8 cellular contexts compared by ENCODE assay signal in the genomic region with DNA sequence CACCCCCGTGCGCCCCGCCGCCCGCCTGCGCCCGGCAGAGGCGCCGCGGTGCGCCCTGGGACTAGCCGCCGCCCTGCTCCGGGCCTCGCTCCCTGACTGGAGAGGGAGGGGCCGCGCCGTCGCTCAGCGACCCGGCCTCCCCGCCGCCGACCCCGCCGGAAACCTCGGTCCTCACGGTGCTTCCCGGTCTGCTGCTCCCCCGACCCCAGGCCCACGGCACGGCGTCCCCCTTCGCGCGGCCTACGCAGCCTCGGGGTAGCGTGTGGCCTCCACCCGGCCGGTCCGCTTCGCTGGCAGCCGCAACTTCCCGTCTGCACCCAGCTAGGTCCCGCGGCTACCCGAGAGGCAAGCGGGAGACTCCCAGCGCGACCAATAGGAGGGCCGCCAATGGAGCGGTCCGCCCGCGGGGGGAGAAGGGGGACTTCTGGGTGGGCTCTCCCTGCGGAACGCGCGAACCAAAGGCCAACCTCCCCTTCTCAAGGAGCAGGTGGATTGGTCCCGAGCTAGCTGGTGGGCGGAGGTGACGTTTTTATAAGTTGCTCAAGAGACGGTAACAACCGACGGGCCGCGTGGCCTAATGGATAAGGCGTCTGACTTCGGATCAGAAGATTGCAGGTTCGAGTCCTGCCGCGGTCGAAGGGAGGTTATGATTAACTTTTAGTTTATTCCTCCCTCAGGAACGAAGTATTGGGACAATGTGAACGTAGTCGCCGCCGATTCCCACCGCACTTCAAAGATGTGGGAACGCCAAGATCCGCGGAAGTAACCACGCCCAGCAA. TPM values are rescaled to one million over a fixed set of nuclear protein-coding genes. Genes with fewer than 3 reads are reported as not detected.
A peak's percentile ranks its signal among the peaks of the same experiment; 100 is the strongest.
DNase-seq lines count a peak whose midpoint lies in the region; ATAC-seq, FAIRE-seq and TF ChIP-seq lines count a peak whose summit lies in the region.

A gene (minus strand): TSS at position 315 of the 779 bp plus-strand sequence. CDS start 1,070 bp downstream, outside the sequence.

- peaks cover 43% of the 10 kb centered on the region for H3K4me1 ChIP-seq in adipocyte (ENCODE audit: control insufficient read depth, insufficient read depth, low read length)
- peaks cover 0 to 32% (median 14%) of the 10 kb centered on the region in 3 donors for H3K4me1 ChIP-seq in pancreas
- H3K4me1 ChIP-seq in tibial artery: peaks cover 0 to 53% (median 43%) of the 10 kb centered on the region in 4 donors

- FAIRE-seq in pancreas (lab: Jason Lieb, UNC): peak; percentile 70

- peak; percentile 90 for ATAC-seq in HG02798 (IDR thresholded peaks at IDR 0.05; ENCODE audit: poor library complexity, unreplicated experiment)
- ATAC-seq in Right ventricle myocardium superior (ENCODE audit: poor library complexity): peak; percentile 97
- peak; percentile 92 to 98 (median 94) for ATAC-seq in pancreas

- intact Hi-C loops in Right ventricle myocardium superior (cut with DNase I) (loop anchor here (5.0 kb wide), 1 partner anchor 247 kb away; a partner anchor contains a TSS), pancreas (cut with DNase I) (no loop called here), tibial artery (cut with DNase I; ENCODE audit: low total_unique reads) (no loop called here)

- 0% methylated on average over 51 to 84 of the region's 84 CpGs for WGBS in pancreas, 2 donors

- H3K4me3 ChIP-seq in GM12875 (ENCODE audit: low read depth, low read length) (peak within 1 kb of the TSS; percentile 94), adipocyte (ENCODE audit: low read length) (peak within 1 kb of the TSS; percentile 89), pancreas (peak within 1 kb of the TSS; percentile 77 to 97 (median 86)), tibial artery (peak within 1 kb of the TSS; percentile 87 to 90)

- TF ChIP-seq CTCF in GM12875 (IDR thresholded peaks at IDR 0.05; ENCODE audit: borderline replicate concordance, insufficient read depth, low read depth, low read length) (no peak), pancreas (IDR thresholded peaks at IDR 0.05) (no peak), tibial artery (IDR thresholded peaks at IDR 0.05) (no peak)

- H3K9me3 ChIP-seq in adipocyte (ENCODE audit: control insufficient read depth, low read length) (no peaks in the 10 kb centered on the region), pancreas (no peaks in the 10 kb centered on the region), tibial artery (no peaks in the 10 kb centered on the region)

- H3K27ac ChIP-seq in pancreas: peak within 1 kb of the TSS; percentile 70 to 85 (median 80)
- H3K27ac ChIP-seq in tibial artery: peak within 1 kb of the TSS; percentile 82 to 90

- H3K36me3 ChIP-seq in adipocyte (ENCODE audit: control insufficient read depth, insufficient read depth, low read length, severe bottlenecking): peaks cover 34% of the 10 kb centered on the region
- peaks cover 0 to 30% (median 4%) of the 10 kb centered on the region in 3 donors for H3K36me3 ChIP-seq in pancreas
- H3K36me3 ChIP-seq in tibial artery: peaks cover 37 to 39% (median 38%) of the 10 kb centered on the region in 3 donors

- H3K27me3 ChIP-seq in adipocyte (replicated peaks; ENCODE audit: control insufficient read depth, insufficient read depth, low read length) (peaks cover 3% of the 10 kb centered on the region), pancreas (no peaks in the 10 kb centered on the region), tibial artery (no peaks in the 10 kb centered on the region)

- peak within 1 kb of the TSS; percentile 92 for H3K9ac ChIP-seq in adipocyte (ENCODE audit: low read length)

- DNase-seq in NCI-H1436 (lab: John Stamatoyannopoulos, UW) (peak; percentile 98), T follicular helper cell (ENCODE audit: low read depth) (peak; percentile 99), adipocyte (ENCODE audit: low read depth) (peak; percentile 99), Right ventricle myocardium superior (peak; percentile 98), pancreas (peak; percentile 96 to 100 (median 99)), tibial artery (peak; percentile 98 to 99)

RNA-seq across cellular contexts. Expression of the gene that starts here (rescaled TPM):
- total RNA-seq in Right ventricle myocardium superior (36.9 TPM), pancreas (10 to 100 TPM; 19.3 to 38.1 (median 23.0) TPM)
- polyA plus RNA-seq in pancreas: 10 to 100 TPM; 48.5 to 52.0 TPM

Comparison
In these comparisons a context has a peak if more than half of its experiments do, and no peak if none do; other contexts are left out.
1. Peak in every context shown above with its lines: DNase-seq, ATAC-seq, H3K4me3 ChIP-seq and H3K27ac ChIP-seq.